ENCODE assay signal across 1 cellular context in the genomic region with DNA sequence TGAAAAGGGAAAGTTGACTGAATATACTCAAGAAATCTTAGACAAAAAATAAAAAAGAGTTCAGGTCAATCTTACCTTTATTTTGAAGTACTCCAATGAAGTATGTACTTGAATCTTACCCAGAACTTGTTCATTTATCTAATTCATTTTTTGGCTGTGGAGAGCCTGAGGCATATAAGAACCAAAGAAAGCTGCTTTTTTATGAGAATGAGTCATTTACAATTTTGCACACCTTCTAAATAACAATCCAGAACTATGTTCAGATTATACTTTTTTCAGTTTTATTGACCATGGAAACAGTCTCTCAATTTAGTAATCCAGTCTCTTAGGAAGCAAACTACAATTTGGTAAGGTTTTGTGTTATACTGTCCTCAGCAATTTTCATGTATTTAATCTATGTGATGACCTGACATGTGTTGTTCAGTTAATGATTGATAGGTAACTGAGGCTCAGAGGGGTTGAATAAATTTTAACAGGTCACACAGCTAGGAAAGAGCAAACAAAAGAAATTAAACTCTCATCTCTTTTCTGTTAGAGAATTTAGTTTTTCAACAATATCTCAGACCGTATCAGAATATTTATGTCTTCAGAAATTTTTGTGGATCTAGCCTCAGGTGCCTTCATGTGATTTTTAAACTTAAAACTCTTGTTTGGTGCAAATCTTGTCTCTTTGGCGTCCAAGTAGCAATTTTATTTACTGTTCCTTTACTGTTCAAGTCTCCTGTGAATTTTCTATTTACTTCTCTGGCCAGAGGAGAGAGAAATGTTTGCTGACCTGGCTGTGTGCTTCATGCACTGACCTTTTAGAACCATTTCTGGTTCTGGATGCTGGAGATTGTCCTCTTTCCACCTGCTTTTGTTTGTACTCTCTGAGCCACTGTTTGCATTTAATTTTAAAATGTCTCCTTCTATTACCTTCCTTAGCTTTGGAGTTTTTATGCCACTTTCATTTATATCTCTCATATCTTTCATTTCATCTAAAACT.
TF ChIP-seq lines count a peak whose summit lies in the region.

No MANE protein-coding gene starts in this region.

TF ChIP-seq in liver, 16 proteins besides CTCF, POLR2A, EP300 and RAD21 (continued from another document):
- TF ChIP-seq, protein P1, sequence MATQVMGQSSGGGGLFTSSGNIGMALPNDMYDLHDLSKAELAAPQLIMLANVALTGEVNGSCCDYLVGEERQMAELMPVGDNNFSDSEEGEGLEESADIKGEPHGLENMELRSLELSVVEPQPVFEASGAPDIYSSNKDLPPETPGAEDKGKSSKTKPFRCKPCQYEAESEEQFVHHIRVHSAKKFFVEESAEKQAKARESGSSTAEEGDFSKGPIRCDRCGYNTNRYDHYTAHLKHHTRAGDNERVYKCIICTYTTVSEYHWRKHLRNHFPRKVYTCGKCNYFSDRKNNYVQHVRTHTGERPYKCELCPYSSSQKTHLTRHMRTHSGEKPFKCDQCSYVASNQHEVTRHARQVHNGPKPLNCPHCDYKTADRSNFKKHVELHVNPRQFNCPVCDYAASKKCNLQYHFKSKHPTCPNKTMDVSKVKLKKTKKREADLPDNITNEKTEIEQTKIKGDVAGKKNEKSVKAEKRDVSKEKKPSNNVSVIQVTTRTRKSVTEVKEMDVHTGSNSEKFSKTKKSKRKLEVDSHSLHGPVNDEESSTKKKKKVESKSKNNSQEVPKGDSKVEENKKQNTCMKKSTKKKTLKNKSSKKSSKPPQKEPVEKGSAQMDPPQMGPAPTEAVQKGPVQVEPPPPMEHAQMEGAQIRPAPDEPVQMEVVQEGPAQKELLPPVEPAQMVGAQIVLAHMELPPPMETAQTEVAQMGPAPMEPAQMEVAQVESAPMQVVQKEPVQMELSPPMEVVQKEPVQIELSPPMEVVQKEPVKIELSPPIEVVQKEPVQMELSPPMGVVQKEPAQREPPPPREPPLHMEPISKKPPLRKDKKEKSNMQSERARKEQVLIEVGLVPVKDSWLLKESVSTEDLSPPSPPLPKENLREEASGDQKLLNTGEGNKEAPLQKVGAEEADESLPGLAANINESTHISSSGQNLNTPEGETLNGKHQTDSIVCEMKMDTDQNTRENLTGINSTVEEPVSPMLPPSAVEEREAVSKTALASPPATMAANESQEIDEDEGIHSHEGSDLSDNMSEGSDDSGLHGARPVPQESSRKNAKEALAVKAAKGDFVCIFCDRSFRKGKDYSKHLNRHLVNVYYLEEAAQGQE (IDR thresholded peaks at IDR 0.05) = peak; percentile 65
- TF ChIP-seq YY1 (IDR thresholded peaks at IDR 0.05) (peak; percentile 88), EGR1 (IDR thresholded peaks at IDR 0.05; ENCODE audit: low read depth in 2 of 2) (no peak), NR2F2 (IDR thresholded peaks at IDR 0.05) (peak; percentile 31), RXRA (IDR thresholded peaks at IDR 0.05) (peak; percentile 81 to 83), FOXA2 (IDR thresholded peaks at IDR 0.05) (peak; percentile 74), TAF1 (conservative IDR thresholded peaks at IDR 0.05) (no peak), JUND (IDR thresholded peaks at IDR 0.05) (peak in 1 of 2 donors; percentile 51)
- TF ChIP-seq, protein P2, sequence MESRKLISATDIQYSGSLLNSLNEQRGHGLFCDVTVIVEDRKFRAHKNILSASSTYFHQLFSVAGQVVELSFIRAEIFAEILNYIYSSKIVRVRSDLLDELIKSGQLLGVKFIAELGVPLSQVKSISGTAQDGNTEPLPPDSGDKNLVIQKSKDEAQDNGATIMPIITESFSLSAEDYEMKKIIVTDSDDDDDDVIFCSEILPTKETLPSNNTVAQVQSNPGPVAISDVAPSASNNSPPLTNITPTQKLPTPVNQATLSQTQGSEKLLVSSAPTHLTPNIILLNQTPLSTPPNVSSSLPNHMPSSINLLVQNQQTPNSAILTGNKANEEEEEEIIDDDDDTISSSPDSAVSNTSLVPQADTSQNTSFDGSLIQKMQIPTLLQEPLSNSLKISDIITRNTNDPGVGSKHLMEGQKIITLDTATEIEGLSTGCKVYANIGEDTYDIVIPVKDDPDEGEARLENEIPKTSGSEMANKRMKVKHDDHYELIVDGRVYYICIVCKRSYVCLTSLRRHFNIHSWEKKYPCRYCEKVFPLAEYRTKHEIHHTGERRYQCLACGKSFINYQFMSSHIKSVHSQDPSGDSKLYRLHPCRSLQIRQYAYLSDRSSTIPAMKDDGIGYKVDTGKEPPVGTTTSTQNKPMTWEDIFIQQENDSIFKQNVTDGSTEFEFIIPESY (IDR thresholded peaks at IDR 0.05) = peak; percentile 36
- TF ChIP-seq, protein P3, sequence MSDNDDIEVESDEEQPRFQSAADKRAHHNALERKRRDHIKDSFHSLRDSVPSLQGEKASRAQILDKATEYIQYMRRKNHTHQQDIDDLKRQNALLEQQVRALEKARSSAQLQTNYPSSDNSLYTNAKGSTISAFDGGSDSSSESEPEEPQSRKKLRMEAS (IDR thresholded peaks at IDR 0.05) = peak; percentile 45
- TF ChIP-seq, protein P4, sequence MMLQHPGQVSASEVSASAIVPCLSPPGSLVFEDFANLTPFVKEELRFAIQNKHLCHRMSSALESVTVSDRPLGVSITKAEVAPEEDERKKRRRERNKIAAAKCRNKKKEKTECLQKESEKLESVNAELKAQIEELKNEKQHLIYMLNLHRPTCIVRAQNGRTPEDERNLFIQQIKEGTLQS (IDR thresholded peaks at IDR 0.05) = no peak
